ENCODE assay signal across 8 cellular contexts in the genomic region with DNA sequence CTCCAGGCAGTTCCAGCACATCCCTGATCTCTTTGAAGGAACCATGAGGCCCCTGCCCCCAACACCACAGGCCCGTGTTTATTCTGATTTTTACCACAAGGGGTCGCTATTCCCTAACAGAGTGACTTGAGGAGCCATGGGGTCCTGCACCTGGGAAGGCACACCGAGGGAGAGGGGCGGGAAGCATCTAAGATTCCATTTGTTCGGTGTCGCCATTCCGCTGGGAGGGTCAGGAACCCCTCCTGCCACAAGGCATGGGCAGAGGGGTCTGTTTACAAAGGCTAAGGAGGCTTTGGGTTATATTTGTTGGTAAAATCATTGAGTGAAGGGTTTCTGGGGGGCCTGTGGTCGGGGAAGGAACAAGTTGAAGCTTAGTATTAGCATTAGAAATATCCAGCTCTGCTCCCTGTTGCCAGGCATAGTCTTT.
DNase-seq lines count a peak whose midpoint lies in the region; ATAC-seq, FAIRE-seq and TF ChIP-seq lines count a peak whose summit lies in the region.

No MANE protein-coding gene starts in this region.

- TF ChIP-seq POLR2A in A549 (IDR thresholded peaks at IDR 0.05; ENCODE audit: low read length) (no peak), GM12892 (IDR thresholded peaks at IDR 0.05; ENCODE audit: low read depth, low read length) (no peak)

- no peaks in the 10 kb centered on the region for H3K27me3 Mint-ChIP-seq in activated B cell treated with CpG ODN at 0.5 μM for 24 hours

- CTCF ChIA-PET in A549 (lab: Yijun Ruan, JAX): interaction anchor here (0.6 to 5.0 kb wide), 54 partner anchors 10 to 598 kb away, joined by 3 to 34 read pairs (median 4); partner anchors contain the start of gene FRMD5
- CTCF ChIA-PET in activated B cell treated with CpG ODN at 0.5 μM for 24 hours (lab: Charles Lee): interaction anchor here (0.7 to 3.9 kb wide), 4 partner anchors 10 to 597 kb away, joined by 3 to 46 read pairs (median 6); no protein-coding TSS in a partner anchor

- H3K4me2 ChIP-seq in A549: no peak overlapping the region

- H3K9me3 Mint-ChIP-seq in activated B cell treated with CpG ODN at 0.5 μM for 24 hours: no peaks in the 10 kb centered on the region

- no peak overlapping the region for H3K4me3 ChIP-seq in A549
- H3K4me3 ChIP-seq in cardiac fibroblast (replicated peaks in 1 of 2; ENCODE audit: low read depth in 2 of 2, low read length in 2 of 2): no peak overlapping the region

- TF ChIP-seq RAD21 in A549 (conservative IDR thresholded peaks at IDR 0.05 in 1 of 2, IDR thresholded peaks at IDR 0.05 in 1 of 2): peak; percentile 86 to 87

- intact Hi-C loops in activated B cell treated with CpG ODN at 0.5 μM for 24 hours (cut with micrococcal nuclease): loop anchor here (1.0 to 2.0 kb wide), 4 partner anchors 162 to 597 kb away; no protein-coding TSS in a partner anchor

- no peaks in the 10 kb centered on the region for H3K9me3 ChIP-seq in A549

- TF ChIP-seq CTCF in A549 (IDR thresholded peaks at IDR 0.05) (peak; percentile 74), activated B cell treated with CpG ODN at 0.5 μM for 24 hours (IDR thresholded peaks at IDR 0.05) (no peak), cardiac fibroblast (IDR thresholded peaks at IDR 0.05; ENCODE audit: low read depth, low read length) (peak; percentile 74)

- 15% methylated on average over 8 of the region's 8 CpGs for WGBS in A549 (ENCODE audit: missing lambda C conversion rate)

- no peak for TF ChIP-seq EP300 in A549 (IDR thresholded peaks at IDR 0.05)

- DNase-seq in A549 (ENCODE audit: low read depth in 1 of 2, low spot score in 1 of 2) (peak; percentile 44 to 48), GM12892 (ENCODE audit: insufficient read length) (peak; percentile 54), NCI-H2107 (lab: John Stamatoyannopoulos, UW) (peak; percentile 50), activated B cell treated with CpG ODN at 0.5 μM for 24 hours (peak; percentile 24), cardiac fibroblast (ENCODE audit: low read depth in 2 of 2) (peak; percentile 74 to 78), kidney glomerular epithelial cell (lab: John Stamatoyannopoulos, UW) (peak; percentile 50), cortex of kidney (lab: John Stamatoyannopoulos, UW) (no peak)
- peak; percentile 66 for DNase-seq in stimulated activated CD4-positive, alpha-beta T cell treated with anti-CD3 and anti-CD28 coated beads, Interleukin-4, amount 100 ng/mL, for 24 hours

- no peaks in the 10 kb centered on the region for H3K36me3 Mint-ChIP-seq in activated B cell treated with CpG ODN at 0.5 μM for 24 hours (ENCODE audit: low read depth)

- peaks cover 9% of the 10 kb centered on the region for H3K4me1 ChIP-seq in A549

- no peak for FAIRE-seq in A549 (lab: Jason Lieb, UNC)
- no peak for FAIRE-seq in GM12892 (lab: Jason Lieb, UNC)

- POLR2A ChIA-PET in A549 (lab: Yijun Ruan, JAX) (no interaction called here), activated B cell treated with CpG ODN at 0.5 μM for 24 hours (lab: Charles Lee) (interaction anchor here (1.1 kb wide), 1 partner anchor 162 kb away, joined by 5 read pairs; no protein-coding TSS in a partner anchor)

- ATAC-seq in A549 (peak; percentile 91 to 94), activated B cell treated with CpG ODN at 0.5 μM for 24 hours (ENCODE audit: low read depth) (peak; percentile 69)

- peak overlapping the region in 1 of 2 experiments; percentile 54; a peak in 2 of 6 replicates for H3K27ac ChIP-seq in A549

- no peak overlapping the region for H3K4me3 Mint-ChIP-seq in activated B cell treated with CpG ODN at 0.5 μM for 24 hours

- no peak overlapping the region for H3K27ac Mint-ChIP-seq in activated B cell treated with CpG ODN at 0.5 μM for 24 hours

- peaks cover 6% of the 10 kb centered on the region for H3K4me1 Mint-ChIP-seq in activated B cell treated with CpG ODN at 0.5 μM for 24 hours

TF ChIP-seq in A549, 52 proteins besides CTCF, POLR2A, EP300 and RAD21:
- TF ChIP-seq SMC3 (IDR thresholded peaks at IDR 0.05) (peak; percentile 80), FOSB (CRISPR knock-in tag; IDR thresholded peaks at IDR 0.05) (no peak), CBX8 (IDR thresholded peaks at IDR 0.05) (no peak)
